Comparison of ENCODE assay signal across 1 cellular context in genomic region chr5:158020555-158021418, GRCh38.
A peak's percentile ranks its signal among the peaks of the same experiment; 100 is the strongest.
TF ChIP-seq lines count a peak whose summit lies in the region.

No MANE protein-coding gene starts in this region.

TF ChIP-seq in HepG2, 621 proteins besides CTCF, POLR2A, EP300 and RAD21 (continued from another document):
- TF ChIP-seq ZBTB4 (CRISPR knock-in tag; IDR thresholded peaks at IDR 0.05; ENCODE audit: borderline replicate concordance) = no peak
- TF ChIP-seq, protein P1, sequence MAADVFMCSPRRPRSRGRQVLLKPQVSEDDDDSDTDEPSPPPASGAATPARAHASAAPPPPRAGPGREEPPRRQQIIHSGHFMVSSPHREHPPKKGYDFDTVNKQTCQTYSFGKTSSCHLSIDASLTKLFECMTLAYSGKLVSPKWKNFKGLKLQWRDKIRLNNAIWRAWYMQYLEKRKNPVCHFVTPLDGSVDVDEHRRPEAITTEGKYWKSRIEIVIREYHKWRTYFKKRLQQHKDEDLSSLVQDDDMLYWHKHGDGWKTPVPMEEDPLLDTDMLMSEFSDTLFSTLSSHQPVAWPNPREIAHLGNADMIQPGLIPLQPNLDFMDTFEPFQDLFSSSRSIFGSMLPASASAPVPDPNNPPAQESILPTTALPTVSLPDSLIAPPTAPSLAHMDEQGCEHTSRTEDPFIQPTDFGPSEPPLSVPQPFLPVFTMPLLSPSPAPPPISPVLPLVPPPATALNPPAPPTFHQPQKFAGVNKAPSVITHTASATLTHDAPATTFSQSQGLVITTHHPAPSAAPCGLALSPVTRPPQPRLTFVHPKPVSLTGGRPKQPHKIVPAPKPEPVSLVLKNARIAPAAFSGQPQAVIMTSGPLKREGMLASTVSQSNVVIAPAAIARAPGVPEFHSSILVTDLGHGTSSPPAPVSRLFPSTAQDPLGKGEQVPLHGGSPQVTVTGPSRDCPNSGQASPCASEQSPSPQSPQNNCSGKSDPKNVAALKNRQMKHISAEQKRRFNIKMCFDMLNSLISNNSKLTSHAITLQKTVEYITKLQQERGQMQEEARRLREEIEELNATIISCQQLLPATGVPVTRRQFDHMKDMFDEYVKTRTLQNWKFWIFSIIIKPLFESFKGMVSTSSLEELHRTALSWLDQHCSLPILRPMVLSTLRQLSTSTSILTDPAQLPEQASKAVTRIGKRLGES (CRISPR knock-in tag; IDR thresholded peaks at IDR 0.05; ENCODE audit: borderline replicate concordance) = no peak
- peak; percentile 56; the same call in 1 of the 2 replicates for TF ChIP-seq CEBPB (IDR thresholded peaks at IDR 0.05; ENCODE audit: borderline replicate concordance, low read depth, low read length)
- TF ChIP-seq MIER3 (CRISPR knock-in tag; IDR thresholded peaks at IDR 0.05; ENCODE audit: borderline replicate concordance) = no peak
- TF ChIP-seq, protein P2, sequence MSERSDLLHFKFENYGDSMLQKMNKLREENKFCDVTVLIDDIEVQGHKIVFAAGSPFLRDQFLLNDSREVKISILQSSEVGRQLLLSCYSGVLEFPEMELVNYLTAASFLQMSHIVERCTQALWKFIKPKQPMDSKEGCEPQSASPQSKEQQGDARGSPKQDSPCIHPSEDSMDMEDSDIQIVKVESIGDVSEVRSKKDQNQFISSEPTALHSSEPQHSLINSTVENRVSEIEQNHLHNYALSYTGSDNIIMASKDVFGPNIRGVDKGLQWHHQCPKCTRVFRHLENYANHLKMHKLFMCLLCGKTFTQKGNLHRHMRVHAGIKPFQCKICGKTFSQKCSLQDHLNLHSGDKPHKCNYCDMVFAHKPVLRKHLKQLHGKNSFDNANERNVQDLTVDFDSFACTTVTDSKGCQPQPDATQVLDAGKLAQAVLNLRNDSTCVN (CRISPR knock-in tag; IDR thresholded peaks at IDR 0.05; ENCODE audit: borderline replicate concordance) = 0 out of 2 replicates have a peak, but pooled peaks have one; percentile 31
- TF ChIP-seq, protein P3, sequence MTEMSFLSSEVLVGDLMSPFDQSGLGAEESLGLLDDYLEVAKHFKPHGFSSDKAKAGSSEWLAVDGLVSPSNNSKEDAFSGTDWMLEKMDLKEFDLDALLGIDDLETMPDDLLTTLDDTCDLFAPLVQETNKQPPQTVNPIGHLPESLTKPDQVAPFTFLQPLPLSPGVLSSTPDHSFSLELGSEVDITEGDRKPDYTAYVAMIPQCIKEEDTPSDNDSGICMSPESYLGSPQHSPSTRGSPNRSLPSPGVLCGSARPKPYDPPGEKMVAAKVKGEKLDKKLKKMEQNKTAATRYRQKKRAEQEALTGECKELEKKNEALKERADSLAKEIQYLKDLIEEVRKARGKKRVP (CRISPR knock-in tag; IDR thresholded peaks at IDR 0.05) = peak in 1 of 2 experiments; percentile 43; a peak in 1 of 4 replicates
- TF ChIP-seq, protein P4, sequence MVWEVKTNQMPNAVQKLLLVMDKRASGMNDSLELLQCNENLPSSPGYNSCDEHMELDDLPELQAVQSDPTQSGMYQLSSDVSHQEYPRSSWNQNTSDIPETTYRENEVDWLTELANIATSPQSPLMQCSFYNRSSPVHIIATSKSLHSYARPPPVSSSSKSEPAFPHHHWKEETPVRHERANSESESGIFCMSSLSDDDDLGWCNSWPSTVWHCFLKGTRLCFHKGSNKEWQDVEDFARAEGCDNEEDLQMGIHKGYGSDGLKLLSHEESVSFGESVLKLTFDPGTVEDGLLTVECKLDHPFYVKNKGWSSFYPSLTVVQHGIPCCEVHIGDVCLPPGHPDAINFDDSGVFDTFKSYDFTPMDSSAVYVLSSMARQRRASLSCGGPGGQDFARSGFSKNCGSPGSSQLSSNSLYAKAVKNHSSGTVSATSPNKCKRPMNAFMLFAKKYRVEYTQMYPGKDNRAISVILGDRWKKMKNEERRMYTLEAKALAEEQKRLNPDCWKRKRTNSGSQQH (CRISPR knock-in tag; IDR thresholded peaks at IDR 0.05; ENCODE audit: low read depth) = no peak
- no peak for TF ChIP-seq TP53 (CRISPR knock-in tag; conservative IDR thresholded peaks at IDR 0.05)
